ENCODE assay signal across 8 cellular contexts in the genomic region with DNA sequence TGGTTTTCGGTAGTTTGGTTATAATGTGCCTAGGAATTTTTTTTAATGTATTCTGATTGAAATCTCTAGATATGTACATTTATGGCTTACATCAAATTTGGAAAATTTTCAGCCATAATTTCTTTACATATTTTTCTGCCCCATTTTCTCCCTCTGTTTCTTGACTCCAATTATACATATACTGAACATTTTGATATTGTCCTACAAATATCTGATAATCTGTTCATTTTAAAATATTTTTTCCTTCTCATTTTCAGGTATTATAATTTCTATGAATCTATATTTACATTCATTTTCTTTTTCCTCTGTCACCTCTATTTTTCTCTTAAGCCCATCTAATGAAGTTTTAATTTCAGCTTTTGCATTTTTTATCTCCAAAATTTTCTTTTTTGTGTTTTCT.
"Had no signal": no experiment of that assay in that cellular context is flagged by ENCODE, and none has a peak within 500 bp of the region (broad histone marks: within the 10 kb centered on the region; RNA-seq: fewer than 3 reads in every experiment).

No MANE protein-coding gene starts in this region.

- H3K9me3 ChIP-seq: HAP-1 had no signal

- H3K4me3 ChIP-seq: GM23248, HAP-1, K562 had no signal

- DNase-seq: GM23248, GOT3, H7, IMR-90 had no signal

- FAIRE-seq: HTR-8/SVneo, K562 had no signal

- H3K27ac ChIP-seq: GM23248 had no signal

- ATAC-seq: HCT116, K562 had no signal

- H3K4me1 ChIP-seq: HAP-1 had no signal

- H3K36me3 ChIP-seq: HAP-1 had no signal
